ENCODE assay signal across 1 cellular context in genomic region chr1:109152196-109152595, GRCh38.
TF ChIP-seq lines count a peak whose summit lies in the region.

No MANE protein-coding gene starts in this region.

TF ChIP-seq in IMR-90, 13 proteins besides CTCF, POLR2A, EP300 and RAD21 (continued from another document):
- TF ChIP-seq USF2 (IDR thresholded peaks at IDR 0.05; ENCODE audit: low read depth, low read length) (no peak), CEBPB (IDR thresholded peaks at IDR 0.05; ENCODE audit: low read depth, low read length) (no peak), MAFK (IDR thresholded peaks at IDR 0.05; ENCODE audit: low read depth, low read length) (no peak), SMC3 (IDR thresholded peaks at IDR 0.05; ENCODE audit: low read depth, low read length) (no peak), FOS (IDR thresholded peaks at IDR 0.05; ENCODE audit: low read depth, low read length) (no peak), RFX5 (IDR thresholded peaks at IDR 0.05; ENCODE audit: low read depth, low read length) (no peak)
TF ChIP-seq in IMR-90: peak in this region for 0.
